ENCODE assay signal across 9 cellular contexts in the genomic region with DNA sequence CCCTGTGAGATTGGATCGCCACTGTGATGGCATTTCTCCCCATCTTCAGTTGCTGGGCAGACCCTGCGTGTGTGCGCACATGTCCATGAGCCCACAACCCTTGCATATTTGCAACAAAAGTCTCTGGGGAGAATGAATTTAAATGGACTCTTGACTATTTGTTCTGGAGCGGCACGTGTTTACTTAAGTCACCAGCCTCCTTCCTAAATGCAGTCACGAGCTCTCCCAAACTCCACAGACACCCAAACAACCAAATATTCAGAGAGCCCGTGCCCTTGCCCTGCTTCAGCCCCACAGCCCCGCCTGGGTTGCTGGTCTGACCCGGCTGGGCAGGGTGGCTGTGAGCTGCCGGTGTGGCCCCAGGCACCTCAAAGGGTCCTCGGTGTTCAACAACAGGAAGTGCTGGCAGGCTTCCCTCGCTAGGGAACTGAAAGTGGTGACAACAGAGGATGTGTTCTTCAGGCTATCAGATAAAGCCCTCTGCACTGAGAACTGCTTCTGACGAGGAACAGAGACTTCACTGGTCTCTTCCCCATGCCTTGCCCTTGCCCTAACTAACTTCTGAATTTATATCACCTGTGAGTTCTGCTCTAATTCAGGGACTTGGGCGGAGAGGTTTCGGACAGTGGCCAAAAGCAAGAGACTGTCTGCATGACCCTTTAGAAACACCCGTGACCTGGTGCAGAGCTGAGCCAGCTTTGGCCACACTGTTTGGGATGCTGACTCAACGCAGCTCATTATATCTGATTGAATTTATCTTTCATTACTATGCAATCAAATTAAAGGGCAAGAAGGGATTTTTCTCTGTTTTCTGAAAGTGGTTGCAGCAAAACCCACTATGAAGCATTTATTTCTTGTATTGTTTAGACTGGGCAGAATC. TPM values are rescaled to one million over a fixed set of nuclear protein-coding genes. Genes with fewer than 3 reads are reported as not detected.
DNase-seq lines count a peak whose midpoint lies in the region; ATAC-seq and TF ChIP-seq lines count a peak whose summit lies in the region.
"Had no signal": no experiment of that assay in that cellular context is flagged by ENCODE, and none has a peak within 500 bp of the region (broad histone marks: within the 10 kb centered on the region; RNA-seq: fewer than 3 reads in every experiment).

No MANE protein-coding gene starts in this region.

- peak overlapping the region; percentile 86 for H3K27ac ChIP-seq in left ventricle myocardium inferior (replicated peaks)
- peak overlapping the region; percentile 81 to 93 (median 86) for H3K27ac ChIP-seq in spleen
- H3K27ac ChIP-seq: epithelial cell of prostate had no signal

- WGBS in spleen, 5 donors: 19 to 26% (median 21%) methylated on average over 15 to 17 of the region's 17 CpGs

- H3K4me3 ChIP-seq in left ventricle myocardium inferior: peak overlapping the region; percentile 52
- H3K4me3 ChIP-seq in spleen: peak overlapping the region in 2 of 8 donors; percentile 4 to 43
- no peak overlapping the region for H3K4me3 ChIP-seq in H7 (ENCODE audit: insufficient read depth, low read depth, low read length)

- H3K36me3 ChIP-seq in left ventricle myocardium inferior (no peaks in the 10 kb centered on the region), spleen (no peaks in the 10 kb centered on the region), H7 (replicated peaks; ENCODE audit: control insufficient read depth, insufficient read depth, low read length) (no peaks in the 10 kb centered on the region)

- H3K27me3 ChIP-seq in left ventricle myocardium inferior (ENCODE audit: low read depth) (no peaks in the 10 kb centered on the region), spleen (replicated peaks in 1 of 7) (no peaks in the 10 kb centered on the region), H7 (ENCODE audit: control insufficient read depth, insufficient read depth, low read length) (no peaks in the 10 kb centered on the region)

- peak; percentile 98 for ATAC-seq in HG03066 (IDR thresholded peaks at IDR 0.05; ENCODE audit: low read depth, unreplicated experiment)

- H3K9me3 ChIP-seq in left ventricle myocardium inferior (replicated peaks) (no peaks in the 10 kb centered on the region), spleen (no peaks in the 10 kb centered on the region)

- intact Hi-C loops in left ventricle myocardium inferior (cut with micrococcal nuclease): no loop called here
- intact Hi-C loops in spleen (cut with DNase I; ENCODE audit: low total_unique reads): no loop called here

- in situ Hi-C loops in GM18951 (cut with MboI; ENCODE audit: low sequenced_read_pairs, unreplicated experiment): no loop called here

- TF ChIP-seq CTCF in left ventricle myocardium inferior (IDR thresholded peaks at IDR 0.05; ENCODE audit: borderline replicate concordance) (no peak), spleen (IDR thresholded peaks at IDR 0.05 in 8 of 11, conservative IDR thresholded peaks at IDR 0.05 in 3 of 11) (peak in 2 of 11 experiments; percentile 10 to 16)

- DNase-seq in SHP77 treated with DMSO at 0.1 percent for 48 hours (lab: John Stamatoyannopoulos, UW): peak; percentile 38
- peak; percentile 68 for DNase-seq in activated gamma-delta T cell treated with Interleukin-2 at 50 U/mL for 16 hours
- peak; percentile 92 for DNase-seq in left ventricle myocardium inferior
- peak; percentile 96 for DNase-seq in spleen
- DNase-seq in H7: no peak
- no peak for DNase-seq in NCI-H524 (lab: John Stamatoyannopoulos, UW)

- H3K4me1 ChIP-seq in left ventricle myocardium inferior (peaks cover 28% of the 10 kb centered on the region), spleen (peaks cover 16 to 41% (median 23%) of the 10 kb centered on the region in 6 donors)

- peak; percentile 41 for TF ChIP-seq POLR2A in GM18951 (IDR thresholded peaks at IDR 0.05; ENCODE audit: extremely low read depth, insufficient read depth, insufficient read length)
- peak in 2 of 3 donors; percentile 10 to 27 for TF ChIP-seq POLR2A in spleen (IDR thresholded peaks at IDR 0.05)

RNA-seq across cellular contexts. Expression of a gene that starts 19.2 kb away (rescaled TPM):
- total RNA-seq in left ventricle myocardium inferior: 0.44 TPM
- total RNA-seq in spleen: 10 to 100 TPM; 20.6 to 39.2 (median 27.4) TPM
- polyA plus RNA-seq in spleen: 10 to 100 TPM; 11.6 to 17.9 (median 14.6) TPM
- not detected in 2 replicates for total RNA-seq in H7 (2014; rRNA removed; shearing (Covaris generic))

Comparison
In these comparisons a context has a peak if more than half of its experiments do, and no peak if none do; other contexts are left out.
1. DNase-seq: peak in SHP77 treated with DMSO at 0.1 percent for 48 hours (single experiment), activated gamma-delta T cell treated with Interleukin-2 at 50 U/mL for 16 hours (single experiment), left ventricle myocardium inferior (single experiment) and spleen (single experiment); none in H7 (single experiment) and NCI-H524 (0 of 2).
2. RNA of a gene that starts 19.2 kb away (total RNA-seq): 20.6 to 39.2 TPM in spleen; 0.44 TPM in left ventricle myocardium inferior (single experiment) and not detected in H7; every median in the first group is over 10 times any median in the second.